14 cellular contexts compared by ENCODE assay signal in genomic region chr17:63820963-63821561, GRCh38. TPM values are rescaled to one million over a fixed set of nuclear protein-coding genes. Genes with fewer than 3 reads are reported as not detected.
DNase-seq lines count a peak whose midpoint lies in the region; ATAC-seq and TF ChIP-seq lines count a peak whose summit lies in the region.
"Had no signal": no experiment of that assay in that cellular context is flagged by ENCODE, and none has a peak within 500 bp of the region (broad histone marks: within the 10 kb centered on the region; RNA-seq: fewer than 3 reads in every experiment).

No MANE protein-coding gene starts in this region.

- no peak for TF ChIP-seq POLR2A in vagina (IDR thresholded peaks at IDR 0.05)

- no peaks in the 10 kb centered on the region for H3K27me3 Mint-ChIP-seq in activated B cell treated with CpG ODN at 0.5 μM for 24 hours

- H3K27ac ChIP-seq in right cardiac atrium (ENCODE audit: low read length), result peak overlapping the region; percentile 51
- H3K27ac ChIP-seq in left ventricle myocardium inferior (replicated peaks), result no peak overlapping the region
- no peak overlapping the region for H3K27ac ChIP-seq in vagina
- H3K27ac ChIP-seq: hepatocyte had no signal

- H3K9me3 Mint-ChIP-seq in activated B cell treated with CpG ODN at 0.5 μM for 24 hours, result no peaks in the 10 kb centered on the region

- H3K27me3 ChIP-seq in right cardiac atrium (ENCODE audit: control insufficient read depth, insufficient read depth) (no peaks in the 10 kb centered on the region), left ventricle myocardium inferior (ENCODE audit: low read depth) (no peaks in the 10 kb centered on the region), vagina (no peaks in the 10 kb centered on the region)
- H3K27me3 ChIP-seq: hepatocyte had no signal

- peaks cover 43% of the 10 kb centered on the region for H3K4me1 Mint-ChIP-seq in activated B cell treated with CpG ODN at 0.5 μM for 24 hours

- peaks cover 8% of the 10 kb centered on the region for H3K4me1 ChIP-seq in right cardiac atrium (ENCODE audit: control insufficient read depth, insufficient read depth, low read length)
- peaks cover 25% of the 10 kb centered on the region for H3K4me1 ChIP-seq in left ventricle myocardium inferior
- H3K4me1 ChIP-seq in vagina, result peaks cover 8% of the 10 kb centered on the region

- H3K36me3 ChIP-seq in left ventricle myocardium inferior (peaks cover 99% of the 10 kb centered on the region), vagina (peaks cover 0 to 86% of the 10 kb centered on the region in 2 donors)

- POLR2A ChIA-PET in activated B cell treated with CpG ODN at 0.5 μM for 24 hours (lab: Charles Lee), result interaction anchor here (0.5 to 0.7 kb wide), 2 partner anchors 22 to 47 kb away, joined by 3 to 5 read pairs; partner anchors contain the start of gene DDX42

- WGBS in right cardiac atrium, result 80% methylated on average over 10 of the region's 10 CpGs

- H3K4me3 ChIP-seq in right cardiac atrium (ENCODE audit: low read length) (no peak overlapping the region), left ventricle myocardium inferior (no peak overlapping the region), vagina (no peak overlapping the region)
- H3K4me3 ChIP-seq: hepatocyte had no signal

- intact Hi-C loops in right cardiac atrium (cut with DNase I) (no loop called here), left ventricle myocardium inferior (cut with micrococcal nuclease) (no loop called here), activated B cell treated with CpG ODN at 0.5 μM for 24 hours (cut with micrococcal nuclease) (no loop called here), vagina (cut with DNase I) (no loop called here)

- CTCF ChIA-PET in activated B cell treated with CpG ODN at 0.5 μM for 24 hours (lab: Charles Lee), result interaction anchor here (1.4 kb wide), 1 partner anchor 58 kb away, joined by 3 read pairs; no protein-coding TSS in a partner anchor

- H3K4me3 Mint-ChIP-seq in activated B cell treated with CpG ODN at 0.5 μM for 24 hours, result no peak overlapping the region

- H3K9me3 ChIP-seq in right cardiac atrium (ENCODE audit: control insufficient read depth, low read length), result no peaks in the 10 kb centered on the region
- H3K9me3 ChIP-seq in left ventricle myocardium inferior (replicated peaks), result no peaks in the 10 kb centered on the region
- no peaks in the 10 kb centered on the region for H3K9me3 ChIP-seq in vagina

- TF ChIP-seq CTCF in left ventricle myocardium inferior (IDR thresholded peaks at IDR 0.05; ENCODE audit: borderline replicate concordance) (no peak), activated B cell treated with CpG ODN at 0.5 μM for 24 hours (IDR thresholded peaks at IDR 0.05) (no peak), vagina (IDR thresholded peaks at IDR 0.05) (no peak)

- ATAC-seq in right cardiac atrium, result no peak
- no peak for ATAC-seq in activated B cell treated with CpG ODN at 0.5 μM for 24 hours (ENCODE audit: low read depth)
- ATAC-seq in GM19397 (IDR thresholded peaks at IDR 0.05; ENCODE audit: unreplicated experiment), result no peak
- no peak for ATAC-seq in GM18517 (IDR thresholded peaks at IDR 0.05; ENCODE audit: unreplicated experiment)

- peaks cover 93% of the 10 kb centered on the region for H3K36me3 Mint-ChIP-seq in activated B cell treated with CpG ODN at 0.5 μM for 24 hours (ENCODE audit: low read depth)

- no peak for DNase-seq in right cardiac atrium
- DNase-seq in left ventricle myocardium inferior, result no peak
- DNase-seq in activated B cell treated with CpG ODN at 0.5 μM for 24 hours, result no peak
- peak; percentile 26 for DNase-seq in islet precursor cell
- no peak for DNase-seq in inferior parietal cortex (ENCODE audit: extremely low spot score)
- DNase-seq in vagina (ENCODE audit: extremely low spot score in 2 of 2), result no peak
- DNase-seq: activated gamma-delta T cell treated with Interleukin-2 at 50 U/mL for 16 hours, NCI-H1436, NCI-H446 treated with DMSO at 0.1 percent for 48 hours, Right ventricle myocardium superior, T1000 had no signal

- H3K27ac Mint-ChIP-seq in activated B cell treated with CpG ODN at 0.5 μM for 24 hours, result peak overlapping the region; percentile 1

RNA-seq across cellular contexts. Expression of gene PSMC5, which starts 6.2 kb away (rescaled TPM):
- 100 to 1,000 TPM; 141 to 159 (median 147) TPM for total RNA-seq in right cardiac atrium
- 175 TPM for polyA plus RNA-seq in right cardiac atrium
- 115 TPM for total RNA-seq in left ventricle myocardium inferior
- 157 TPM in 2 replicates for total RNA-seq in activated B cell treated with CpG ODN at 0.5 μM for 24 hours
- 92.3 TPM for total RNA-seq in vagina

RNA-seq across cellular contexts. Expression of gene FTSJ3, which starts 6.4 kb away (rescaled TPM):
- 10 to 100 TPM; 34.2 to 52.3 (median 38.2) TPM for total RNA-seq in right cardiac atrium
- 17.2 TPM for polyA plus RNA-seq in right cardiac atrium
- 36.7 TPM for total RNA-seq in left ventricle myocardium inferior
- total RNA-seq in activated B cell treated with CpG ODN at 0.5 μM for 24 hours, result 82.0 and 85.1 TPM in 2 replicates
- total RNA-seq in vagina, result 44.7 TPM

RNA-seq across cellular contexts. Expression of gene SMARCD2, which starts 21.4 kb away (rescaled TPM):
- 10 to 100 TPM; 35.7 to 46.4 (median 37.4) TPM for total RNA-seq in right cardiac atrium
- 27.9 TPM for polyA plus RNA-seq in right cardiac atrium
- 21.0 TPM for total RNA-seq in left ventricle myocardium inferior
- 114 and 117 TPM in 2 replicates for total RNA-seq in activated B cell treated with CpG ODN at 0.5 μM for 24 hours
- 146 TPM for total RNA-seq in vagina

RNA-seq across cellular contexts. Expression of gene DDX42, which starts 47.1 kb away (rescaled TPM):
- 10 to 100 TPM; 57.0 to 82.4 (median 69.6) TPM for total RNA-seq in right cardiac atrium
- polyA plus RNA-seq in right cardiac atrium, result 46.9 TPM
- total RNA-seq in left ventricle myocardium inferior, result 51.7 TPM
- 132 and 160 TPM in 2 replicates for total RNA-seq in activated B cell treated with CpG ODN at 0.5 μM for 24 hours
- 121 TPM for total RNA-seq in vagina

RNA-seq across cellular contexts. Expression of gene CCDC47, which starts 47.7 kb away (rescaled TPM):
- total RNA-seq in right cardiac atrium (100 to 1,000 TPM in 2 of 4 donors, 10 to 100 TPM in 2; 90.0 to 122 (median 99.9) TPM), left ventricle myocardium inferior (79.6 TPM), activated B cell treated with CpG ODN at 0.5 μM for 24 hours (41.4 and 47.6 TPM in 2 replicates), vagina (66.5 TPM)
- 65.9 TPM for polyA plus RNA-seq in right cardiac atrium
